In genomic region chr2:26811261-26811660, GRCh38 we compare ENCODE assay signal across 14 cellular contexts. TPM values are rescaled to one million over a fixed set of nuclear protein-coding genes. Genes with fewer than 3 reads are reported as not detected.
DNase-seq lines count a peak whose midpoint lies in the region; ATAC-seq lines count a peak whose summit lies in the region.
"Had no signal": no experiment of that assay in that cellular context is flagged by ENCODE, and none has a peak within 500 bp of the region (broad histone marks: within the 10 kb centered on the region; RNA-seq: fewer than 3 reads in every experiment).

No MANE protein-coding gene starts in this region.

- peak; percentile 33 for DNase-seq in Ammon's horn (ENCODE audit: low spot score)
- DNase-seq in MV-4-11 (lab: John Stamatoyannopoulos, UW): peak; percentile 40
- peak; percentile 21 for DNase-seq in medulla oblongata (ENCODE audit: extremely low spot score)
- peak; percentile 64 for DNase-seq in posterior vena cava (ENCODE audit: low spot score)
- DNase-seq in NCI-H748 (lab: John Stamatoyannopoulos, UW; ENCODE audit: unreplicated experiment): no peak
- no peak for DNase-seq in NOMO-1 treated with DMSO at 0.1 percent for 48 hours (lab: John Stamatoyannopoulos, UW; ENCODE audit: unreplicated experiment)
- DNase-seq: 8988T; C1 segment of cervical spinal cord; Caco-2; CD4-positive, CD25-positive, alpha-beta regulatory T cell; GM23248 had no signal

- ATAC-seq in GM21825 (IDR thresholded peaks at IDR 0.05; ENCODE audit: unreplicated experiment): no peak

- intact Hi-C loops in posterior vena cava (cut with DNase I): no loop called here

RNA-seq across cellular contexts. Expression of gene CENPA, which starts 25.4 kb away (rescaled TPM):
- 1 to 10 TPM in 1 of 2 donors, not detected in 1; 1.2 TPM for total RNA-seq in posterior vena cava
- total RNA-seq: B cell had no signal

RNA-seq across cellular contexts. Expression of gene DPYSL5, which starts 36.7 kb away (rescaled TPM):
- total RNA-seq in posterior vena cava: not detected
- total RNA-seq: B cell; CD4-positive, CD25-positive, alpha-beta regulatory T cell; GM23248; HT-29 had no signal

RNA-seq across cellular contexts. Expression of gene SLC35F6, which starts 47.2 kb away (rescaled TPM):
- total RNA-seq in posterior vena cava: 10 to 100 TPM; 38.8 to 39.4 TPM

Comparison
In these comparisons a context has a peak if more than half of its experiments do, and no peak if none do; other contexts are left out.
1. DNase-seq: peak in Ammon's horn (single experiment), MV-4-11 (single experiment), medulla oblongata (single experiment) and posterior vena cava (single experiment); none in NCI-H748 (single experiment) and NOMO-1 treated with DMSO at 0.1 percent for 48 hours (single experiment).